Comparison of ENCODE assay signal across 24 cellular contexts in genomic region chr2:238857929-238858328, GRCh38. TPM values are rescaled to one million over a fixed set of nuclear protein-coding genes. Genes with fewer than 3 reads are reported as not detected.
DNase-seq lines count a peak whose midpoint lies in the region; ATAC-seq and TF ChIP-seq lines count a peak whose summit lies in the region.
"Had no signal": no experiment of that assay in that cellular context is flagged by ENCODE, and none has a peak within 500 bp of the region (broad histone marks: within the 10 kb centered on the region; RNA-seq: fewer than 3 reads in every experiment).

No MANE protein-coding gene starts in this region.

- WGBS in mesenchymal stem cell: 90% methylated on average over 2 of the region's 4 CpGs

- H3K18ac ChIP-seq in mesenchymal stem cell (ENCODE audit: low read depth in 1 of 2, low read length in 2 of 2): no peak overlapping the region

- 0 out of 2 replicates have a peak overlapping the region, but pooled peaks have one; percentile 22 for H3K4me2 ChIP-seq in OCI-LY3 (ENCODE audit: low read length)
- H3K4me2 ChIP-seq in mesenchymal stem cell (ENCODE audit: low read length, poor library complexity, severe bottlenecking): no peak overlapping the region
- H3K4me2 ChIP-seq: GM23338 had no signal

- H2AFZ ChIP-seq in OCI-LY3 (ENCODE audit: low read depth, low read length) (no peak overlapping the region), mesenchymal stem cell (ENCODE audit: low read depth, low read length) (no peak overlapping the region)
- H2AFZ ChIP-seq: GM23338 had no signal

- ATAC-seq in HG02970 (IDR thresholded peaks at IDR 0.05; ENCODE audit: low FRiP score, unreplicated experiment) (no peak), left lung (no peak)
- ATAC-seq: activated T-cell treated with anti-CD3 and anti-CD28 coated beads, Interleukin-2, amount 50 U/mL, for 72 hours; GM23338; natural killer cell treated with Interleukin-12 subunit alpha and Interleukin-12 subunit beta and Interleukin-15 and Interleukin-18, amount 100 ng/mL, for 72 hours; stimulated activated naive CD8-positive, alpha-beta T cell treated with anti-CD3 and anti-CD28 coated beads, Interleukin-15, amount 100 ng/mL, for 72 hours had no signal

- H3K27ac ChIP-seq in OCI-LY3 (ENCODE audit: low read length) (no peak overlapping the region), mesenchymal stem cell (ENCODE audit: low read length, poor library complexity, severe bottlenecking) (no peak overlapping the region), left lung (no peak overlapping the region)
- H3K27ac ChIP-seq: esophagus muscularis mucosa, thyroid gland, WERI-Rb-1 had no signal

- H4K91ac ChIP-seq in mesenchymal stem cell (ENCODE audit: low read length): no peak overlapping the region

- TF ChIP-seq CTCF in OCI-LY3 (IDR thresholded peaks at IDR 0.05; ENCODE audit: low read depth, low read length): no peak
- no peak for TF ChIP-seq CTCF in left lung (IDR thresholded peaks at IDR 0.05)

- no peaks in the 10 kb centered on the region for H3K79me2 ChIP-seq in OCI-LY3 (ENCODE audit: low read length)

- H3K79me1 ChIP-seq in mesenchymal stem cell (replicated peaks; ENCODE audit: low read length, poor library complexity, severe bottlenecking): no peaks in the 10 kb centered on the region

- H3K4me1 ChIP-seq in OCI-LY3 (ENCODE audit: low read length): peaks cover 21% of the 10 kb centered on the region
- no peaks in the 10 kb centered on the region for H3K4me1 ChIP-seq in mesenchymal stem cell (ENCODE audit: control insufficient read depth, insufficient read depth, low read depth, low read length)
- H3K4me1 ChIP-seq in left lung: peaks cover 0 to 8% of the 10 kb centered on the region in 2 donors
- H3K4me1 ChIP-seq: thyroid gland had no signal

- H3K27me3 ChIP-seq in OCI-LY3 (ENCODE audit: low read depth, low read length) (no peaks in the 10 kb centered on the region; the same call in 1 of the 2 replicates), mesenchymal stem cell (ENCODE audit: control insufficient read depth in 1 of 2, insufficient read depth in 1 of 2, low read length in 2 of 2) (peaks cover 0 to 28% of the 10 kb centered on the region in 2 experiments), left lung (peaks cover 0 to 44% of the 10 kb centered on the region in 2 donors)
- H3K27me3 ChIP-seq: esophagus muscularis mucosa, thyroid gland had no signal

- intact Hi-C loops in left lung (cut with DNase I): no loop called here

- H3K4me3 ChIP-seq in OCI-LY3 (ENCODE audit: low read length): no peak overlapping the region
- H3K4me3 ChIP-seq in mesenchymal stem cell (ENCODE audit: insufficient read depth in 1 of 2, low read depth in 1 of 2, low read length in 2 of 2): no peak overlapping the region
- no peak overlapping the region for H3K4me3 ChIP-seq in left lung
- H3K4me3 ChIP-seq: esophagus muscularis mucosa, GM23338, thyroid gland had no signal

- H3K9me3 ChIP-seq in OCI-LY3 (ENCODE audit: insufficient read depth, low read length) (no peaks in the 10 kb centered on the region), mesenchymal stem cell (ENCODE audit: control insufficient read depth, low read length) (no peaks in the 10 kb centered on the region), left lung (no peaks in the 10 kb centered on the region)
- H3K9me3 ChIP-seq: esophagus muscularis mucosa, thyroid gland had no signal

- no peak overlapping the region for H3K14ac ChIP-seq in mesenchymal stem cell (ENCODE audit: low read length in 2 of 2)

- DNase-seq in CD1c-positive myeloid dendritic cell (ENCODE audit: extremely low spot score): peak; percentile 38
- DNase-seq in Kasumi-1 (lab: John Stamatoyannopoulos, UW): peak; percentile 26 to 47
- no peak for DNase-seq in mesenchymal stem cell
- DNase-seq in HEK293T (ENCODE audit: extremely low spot score): no peak
- no peak for DNase-seq in left lung
- no peak for DNase-seq in DMS79 treated with DMSO at 0.1 percent for 48 hours (lab: John Stamatoyannopoulos, UW)
- DNase-seq: activated CD4-positive, alpha-beta T cell treated with anti-CD3 and anti-CD28 coated beads, Interleukin-2, amount 10 ng/mL, durations not matched to agents 7 days and 5 days; activated naive CD4-positive, alpha-beta T cell treated with anti-CD3 and anti-CD28 coated beads, Interleukin-2, amount 50 U/mL, for 16 hours; activated T-cell treated with anti-CD3 and anti-CD28 coated beads, Interleukin-2, amount 50 U/mL, for 72 hours; amygdala; CD4-positive, alpha-beta T cell; NCI-H2081; NCI-H226; posterior cingulate gyrus; stimulated activated CD4-positive, alpha-beta T cell treated with anti-CD3 and anti-CD28 coated beads, Interleukin-15, amount 100 ng/mL, for 24 hours; stimulated activated naive CD8-positive, alpha-beta T cell treated with anti-CD3 and anti-CD28 coated beads, Interleukin-15, amount 100 ng/mL, for 72 hours; thyroid gland; WERI-Rb-1 had no signal

- POLR2A ChIA-PET in HEK293T (lab: Yijun Ruan, JAX): no interaction called here

- H2BK12ac ChIP-seq in mesenchymal stem cell (ENCODE audit: low read length in 2 of 2): no peak overlapping the region

- no peak overlapping the region for H2BK120ac ChIP-seq in mesenchymal stem cell (ENCODE audit: low read depth, low read length)

- CTCF ChIA-PET in HEK293T (lab: Yijun Ruan, JAX): no interaction called here

- no peaks in the 10 kb centered on the region for H4K20me1 ChIP-seq in OCI-LY3 (ENCODE audit: insufficient read depth, low read length)

- no peak overlapping the region for H3K4ac ChIP-seq in mesenchymal stem cell (ENCODE audit: low read depth in 1 of 2, low read length in 2 of 2)

- no peak overlapping the region for H2BK5ac ChIP-seq in mesenchymal stem cell (ENCODE audit: low read depth, low read length, poor library complexity, severe bottlenecking)

- H4K8ac ChIP-seq in mesenchymal stem cell (ENCODE audit: low read length): no peak overlapping the region

- H2BK15ac ChIP-seq in mesenchymal stem cell (ENCODE audit: low read depth, poor library complexity, severe bottlenecking): no peak overlapping the region

- no peak overlapping the region for H3K23ac ChIP-seq in mesenchymal stem cell (ENCODE audit: low read length in 2 of 2)

- no peak overlapping the region for H3K9ac ChIP-seq in OCI-LY3 (ENCODE audit: low read length)
- H3K9ac ChIP-seq in mesenchymal stem cell (ENCODE audit: low read length): peak overlapping the region; percentile 36

- no peaks in the 10 kb centered on the region for H3K36me3 ChIP-seq in OCI-LY3 (replicated peaks; ENCODE audit: low read depth, low read length)
- peaks cover 0 to 65% of the 10 kb centered on the region in 2 experiments for H3K36me3 ChIP-seq in mesenchymal stem cell (ENCODE audit: control insufficient read depth in 1 of 2, insufficient read depth in 2 of 2, low read depth in 1 of 2, low read length in 2 of 2)
- no peaks in the 10 kb centered on the region for H3K36me3 ChIP-seq in left lung
- H3K36me3 ChIP-seq: thyroid gland, WERI-Rb-1 had no signal

- no peak overlapping the region for H2AK5ac ChIP-seq in mesenchymal stem cell (ENCODE audit: low read length, severe bottlenecking)

TF ChIP-seq in HEK293T, 16 proteins besides CTCF, POLR2A, EP300 and RAD21:
- TF ChIP-seq ZNF384 (IDR thresholded peaks at IDR 0.05): no peak
- TF ChIP-seq TARDBP (IDR thresholded peaks at IDR 0.05): no peak
- no peak for TF ChIP-seq SUZ12 (IDR thresholded peaks at IDR 0.05)
- TF ChIP-seq SP1 (IDR thresholded peaks at IDR 0.05): no peak
- TF ChIP-seq LEF1 (IDR thresholded peaks at IDR 0.05; ENCODE audit: borderline replicate concordance): no peak
- no peak for TF ChIP-seq L3MBTL2 (conservative IDR thresholded peaks at IDR 0.05)
- TF ChIP-seq FOXA1 (IDR thresholded peaks at IDR 0.05): no peak
- TF ChIP-seq BHLHE40 (IDR thresholded peaks at IDR 0.05; ENCODE audit: borderline replicate concordance): no peak
- no peak for TF ChIP-seq PKNOX1 (IDR thresholded peaks at IDR 0.05)
- TF ChIP-seq FOXK2 (IDR thresholded peaks at IDR 0.05): no peak
- TF ChIP-seq HDGF (IDR thresholded peaks at IDR 0.05; ENCODE audit: borderline replicate concordance): no peak
- no peak for TF ChIP-seq NFRKB (IDR thresholded peaks at IDR 0.05)
- no peak for TF ChIP-seq ARNT (IDR thresholded peaks at IDR 0.05)
- no peak for TF ChIP-seq FOXM1 (IDR thresholded peaks at IDR 0.05; ENCODE audit: borderline replicate concordance)

RNA-seq across cellular contexts. Expression of gene TWIST2, which starts 10.0 kb away (rescaled TPM):
- 11.1 TPM for polyA plus RNA-seq in mesenchymal stem cell (2013, experiment 1 of 2)
- polyA plus RNA-seq in mesenchymal stem cell (2013, experiment 2 of 2): 11.7 TPM
- total RNA-seq in left lung: 10 to 100 TPM in 1 of 2 donors, 1 to 10 TPM in 1; 8.9 to 12.8 TPM
- total RNA-seq: activated CD4-positive, alpha-beta T cell treated with anti-CD3 and anti-CD28 coated beads, Interleukin-2, amount 10 ng/mL, durations not matched to agents 7 days and 5 days; activated T-cell treated with anti-CD3 and anti-CD28 coated beads, Interleukin-2, amount 50 U/mL, for 72 hours; CD4-positive, alpha-beta T cell; natural killer cell treated with Interleukin-12 subunit alpha and Interleukin-12 subunit beta and Interleukin-15 and Interleukin-18, amount 100 ng/mL, for 72 hours; SK-MEL-5 had no signal

Comparison
In these comparisons a context has a peak if more than half of its experiments do, and no peak if none do; other contexts are left out.
1. DNase-seq: peak in CD1c-positive myeloid dendritic cell (single experiment) and Kasumi-1 (2 of 2); none in mesenchymal stem cell (single experiment), HEK293T (single experiment), left lung (0 of 2) and DMS79 treated with DMSO at 0.1 percent for 48 hours (single experiment).